16 cellular contexts compared by ENCODE assay signal in the genomic region with DNA sequence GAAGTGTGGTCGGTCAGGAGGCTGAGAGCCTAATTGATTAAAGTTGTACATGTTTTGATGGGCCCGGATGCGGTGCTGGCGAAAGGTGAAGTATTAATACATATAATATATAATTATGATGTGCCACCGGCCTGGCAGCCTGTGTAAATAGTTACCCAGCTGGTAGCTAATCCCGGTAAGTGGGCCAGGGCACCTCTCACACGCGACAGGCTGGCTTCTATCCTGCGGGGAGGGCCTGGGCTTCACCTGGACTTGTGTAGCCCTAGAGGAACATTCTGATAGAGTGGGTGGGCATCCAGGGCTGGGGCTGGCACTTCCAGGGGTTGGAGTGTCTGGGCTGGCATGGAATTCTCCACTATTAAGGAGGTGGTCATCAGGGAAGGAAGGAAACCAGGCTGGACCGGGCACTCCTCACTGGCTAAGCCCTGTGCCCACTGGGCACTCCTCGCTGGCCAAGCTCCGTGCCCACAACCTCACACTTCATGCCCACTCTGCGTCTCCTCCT. TPM values are rescaled to one million over a fixed set of nuclear protein-coding genes. Genes with fewer than 3 reads are reported as not detected.
A peak's percentile ranks its signal among the peaks of the same experiment; 100 is the strongest.
DNase-seq lines count a peak whose midpoint lies in the region; FAIRE-seq and TF ChIP-seq lines count a peak whose summit lies in the region.
"Had no signal": no experiment of that assay in that cellular context is flagged by ENCODE, and none has a peak within 500 bp of the region (broad histone marks: within the 10 kb centered on the region; RNA-seq: fewer than 3 reads in every experiment).

No MANE protein-coding gene starts in this region.

- H3K9me3 Mint-ChIP-seq in chondrocyte (ENCODE audit: low read depth): peaks cover 2% of the 10 kb centered on the region
- H3K9me3 Mint-ChIP-seq in activated T-helper 2 cell treated with anti-CD3 and anti-CD28 coated beads, Interferon-gamma antibody, Interleukin-2, Interleukin-4, amounts not matched to agents 10 μg/mL and 5 μg/mL and 100 μg/mL, durations not matched to agents 14 hours and 24 hours and 36 hours: no peaks in the 10 kb centered on the region
- H3K9me3 Mint-ChIP-seq: CD4-positive, CD25-positive, alpha-beta regulatory T cell had no signal

- H3K9me3 ChIP-seq in kidney (ENCODE audit: control insufficient read depth in 1 of 2, low read length in 2 of 2): no peaks in the 10 kb centered on the region
- H3K9me3 ChIP-seq: MG63 had no signal

- H3K4me3 ChIP-seq in kidney (ENCODE audit: low read length in 2 of 2): no peak overlapping the region
- H3K4me3 ChIP-seq: MG63 had no signal

- no peaks in the 10 kb centered on the region for H3K4me1 ChIP-seq in kidney (ENCODE audit: control insufficient read depth in 1 of 2, insufficient read depth in 1 of 2, low read depth in 1 of 2, low read length in 2 of 2)

- no peak overlapping the region for H3K27ac Mint-ChIP-seq in chondrocyte (ENCODE audit: unreplicated experiment)
- no peak overlapping the region for H3K27ac Mint-ChIP-seq in activated T-helper 2 cell treated with anti-CD3 and anti-CD28 coated beads, Interferon-gamma antibody, Interleukin-2, Interleukin-4, amounts not matched to agents 10 μg/mL and 5 μg/mL and 100 μg/mL, durations not matched to agents 14 hours and 24 hours and 36 hours
- H3K27ac Mint-ChIP-seq: CD4-positive, CD25-positive, alpha-beta regulatory T cell had no signal

- no peak for FAIRE-seq in kidney (lab: Jason Lieb, UNC)
- FAIRE-seq: RCC 7860 had no signal

- H3K27ac ChIP-seq in kidney (ENCODE audit: low read depth in 2 of 2, low read length in 2 of 2): no peak overlapping the region

- peaks cover 16% of the 10 kb centered on the region for H3K27me3 Mint-ChIP-seq in chondrocyte (ENCODE audit: low read depth)
- no peaks in the 10 kb centered on the region for H3K27me3 Mint-ChIP-seq in activated T-helper 2 cell treated with anti-CD3 and anti-CD28 coated beads, Interferon-gamma antibody, Interleukin-2, Interleukin-4, amounts not matched to agents 10 μg/mL and 5 μg/mL and 100 μg/mL, durations not matched to agents 14 hours and 24 hours and 36 hours (ENCODE audit: low read depth)
- H3K27me3 Mint-ChIP-seq: CD4-positive, CD25-positive, alpha-beta regulatory T cell had no signal

- no peak overlapping the region for H3K4me3 Mint-ChIP-seq in chondrocyte (ENCODE audit: unreplicated experiment)
- H3K4me3 Mint-ChIP-seq in activated T-helper 2 cell treated with anti-CD3 and anti-CD28 coated beads, Interferon-gamma antibody, Interleukin-2, Interleukin-4, amounts not matched to agents 10 μg/mL and 5 μg/mL and 100 μg/mL, durations not matched to agents 14 hours and 24 hours and 36 hours (ENCODE audit: low read depth): no peak overlapping the region
- H3K4me3 Mint-ChIP-seq: CD4-positive, CD25-positive, alpha-beta regulatory T cell had no signal

- H3K4me1 Mint-ChIP-seq in chondrocyte (ENCODE audit: low read depth): no peaks in the 10 kb centered on the region
- H3K4me1 Mint-ChIP-seq in activated T-helper 2 cell treated with anti-CD3 and anti-CD28 coated beads, Interferon-gamma antibody, Interleukin-2, Interleukin-4, amounts not matched to agents 10 μg/mL and 5 μg/mL and 100 μg/mL, durations not matched to agents 14 hours and 24 hours and 36 hours (ENCODE audit: low read depth): no peaks in the 10 kb centered on the region
- H3K4me1 Mint-ChIP-seq: CD4-positive, CD25-positive, alpha-beta regulatory T cell had no signal

- DNase-seq in COR-L47 (lab: John Stamatoyannopoulos, UW): peak; percentile 10
- peak; percentile 49 for DNase-seq in DMS53 treated with DMSO at 0.1 percent for 48 hours (lab: John Stamatoyannopoulos, UW; ENCODE audit: unreplicated experiment)
- peak; percentile 27 for DNase-seq in NCI-H2196 treated with DMSO at 0.1 percent for 48 hours (lab: John Stamatoyannopoulos, UW; ENCODE audit: unreplicated experiment)
- DNase-seq in chondrocyte (ENCODE audit: low spot score): peak; percentile 62
- DNase-seq in NCI-H1436 treated with DMSO at 0.1 percent for 48 hours (lab: John Stamatoyannopoulos, UW): no peak
- DNase-seq in kidney: no peak
- DNase-seq in activated T-helper 2 cell treated with anti-CD3 and anti-CD28 coated beads, Interferon-gamma antibody, Interleukin-2, Interleukin-4, amounts not matched to agents 10 μg/mL and 5 μg/mL and 100 μg/mL, durations not matched to agents 14 hours and 24 hours and 36 hours (ENCODE audit: low spot score): no peak
- DNase-seq in stimulated activated CD4-positive, alpha-beta T cell treated with anti-CD3 and anti-CD28 coated beads, Interleukin-4, amount 100 ng/mL, for 4 hours: no peak
- DNase-seq: ACHN; CD4-positive, CD25-positive, alpha-beta regulatory T cell; MG63; NCI-H1436; NCI-H82; SIG-M5 had no signal

- TF ChIP-seq CTCF in chondrocyte (IDR thresholded peaks at IDR 0.05) (no peak), kidney (IDR thresholded peaks at IDR 0.05; ENCODE audit: borderline replicate concordance, extremely low read depth, insufficient read depth) (no peak)

- no peak overlapping the region for H3K9ac ChIP-seq in kidney (ENCODE audit: low read length in 2 of 2)

- intact Hi-C loops in kidney (cut with DNase I): no loop called here
- intact Hi-C loops in activated T-helper 2 cell treated with anti-CD3 and anti-CD28 coated beads, Interferon-gamma antibody, Interleukin-2, Interleukin-4, amounts not matched to agents 10 μg/mL and 5 μg/mL and 100 μg/mL, durations not matched to agents 14 hours and 24 hours and 36 hours (cut with micrococcal nuclease): no loop called here

- H3K36me3 ChIP-seq in kidney (ENCODE audit: control insufficient read depth in 1 of 2, insufficient read depth in 2 of 2, low read length in 2 of 2): no peaks in the 10 kb centered on the region
- H3K36me3 ChIP-seq: MG63 had no signal

- H3K36me3 Mint-ChIP-seq in chondrocyte (ENCODE audit: low read depth): no peaks in the 10 kb centered on the region
- no peaks in the 10 kb centered on the region for H3K36me3 Mint-ChIP-seq in activated T-helper 2 cell treated with anti-CD3 and anti-CD28 coated beads, Interferon-gamma antibody, Interleukin-2, Interleukin-4, amounts not matched to agents 10 μg/mL and 5 μg/mL and 100 μg/mL, durations not matched to agents 14 hours and 24 hours and 36 hours (ENCODE audit: low read depth)
- H3K36me3 Mint-ChIP-seq: CD4-positive, CD25-positive, alpha-beta regulatory T cell had no signal

RNA-seq across cellular contexts. Expression of a gene that starts 48.3 kb away (rescaled TPM):
- total RNA-seq in chondrocyte: not detected in 3 replicates
- 6.6 TPM for total RNA-seq in kidney
- 1.4 TPM for polyA plus RNA-seq in kidney (ENCODE audit: insufficient read depth, low read depth, low replicate concordance)
- not detected in 2 replicates for total RNA-seq in activated T-helper 2 cell treated with anti-CD3 and anti-CD28 coated beads, Interferon-gamma antibody, Interleukin-2, Interleukin-4, amounts not matched to agents 10 μg/mL and 5 μg/mL and 100 μg/mL, durations not matched to agents 14 hours and 24 hours and 36 hours
- total RNA-seq: CD4-positive, CD25-positive, alpha-beta regulatory T cell; T-helper 2 cell treated with Interferon-gamma antibody and Interleukin-4, amounts not matched to agents 100 ng/mL and 5 ng/mL, for 36 hours had no signal
- polyA plus RNA-seq: CD4-positive, CD25-positive, alpha-beta regulatory T cell had no signal

Comparison
In these comparisons a context has a peak if more than half of its experiments do, and no peak if none do; other contexts are left out.
1. DNase-seq: peak in COR-L47 (single experiment), DMS53 treated with DMSO at 0.1 percent for 48 hours (single experiment), NCI-H2196 treated with DMSO at 0.1 percent for 48 hours (single experiment) and chondrocyte (single experiment); none in NCI-H1436 treated with DMSO at 0.1 percent for 48 hours (single experiment), kidney (single experiment), activated T-helper 2 cell treated with anti-CD3 and anti-CD28 coated beads, Interferon-gamma antibody, Interleukin-2, Interleukin-4, amounts not matched to agents 10 μg/mL and 5 μg/mL and 100 μg/mL, durations not matched to agents 14 hours and 24 hours and 36 hours (single experiment) and stimulated activated CD4-positive, alpha-beta T cell treated with anti-CD3 and anti-CD28 coated beads, Interleukin-4, amount 100 ng/mL, for 4 hours (0 of 2).